Comparison of ENCODE assay signal across 1 cellular context in genomic region chr10:109893371-109893770, GRCh38.
TF ChIP-seq lines count a peak whose summit lies in the region.

No MANE protein-coding gene starts in this region.

TF ChIP-seq in WTC11, 78 proteins besides CTCF, POLR2A, EP300 and RAD21 (continued from another document):
- no peak for TF ChIP-seq TEAD4 (CRISPR knock-in tag; IDR thresholded peaks at IDR 0.05)
- TF ChIP-seq FOXK1 (CRISPR knock-in tag; IDR thresholded peaks at IDR 0.05): no peak
- no peak for TF ChIP-seq FOXP1 (CRISPR knock-in tag; IDR thresholded peaks at IDR 0.05; ENCODE audit: borderline replicate concordance)
- TF ChIP-seq, protein P1, sequence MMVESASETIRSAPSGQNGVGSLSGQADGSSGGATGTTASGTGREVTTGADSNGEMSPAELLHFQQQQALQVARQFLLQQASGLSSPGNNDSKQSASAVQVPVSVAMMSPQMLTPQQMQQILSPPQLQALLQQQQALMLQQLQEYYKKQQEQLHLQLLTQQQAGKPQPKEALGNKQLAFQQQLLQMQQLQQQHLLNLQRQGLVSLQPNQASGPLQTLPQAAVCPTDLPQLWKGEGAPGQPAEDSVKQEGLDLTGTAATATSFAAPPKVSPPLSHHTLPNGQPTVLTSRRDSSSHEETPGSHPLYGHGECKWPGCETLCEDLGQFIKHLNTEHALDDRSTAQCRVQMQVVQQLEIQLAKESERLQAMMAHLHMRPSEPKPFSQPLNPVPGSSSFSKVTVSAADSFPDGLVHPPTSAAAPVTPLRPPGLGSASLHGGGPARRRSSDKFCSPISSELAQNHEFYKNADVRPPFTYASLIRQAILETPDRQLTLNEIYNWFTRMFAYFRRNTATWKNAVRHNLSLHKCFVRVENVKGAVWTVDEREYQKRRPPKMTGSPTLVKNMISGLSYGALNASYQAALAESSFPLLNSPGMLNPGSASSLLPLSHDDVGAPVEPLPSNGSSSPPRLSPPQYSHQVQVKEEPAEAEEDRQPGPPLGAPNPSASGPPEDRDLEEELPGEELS (CRISPR knock-in tag; IDR thresholded peaks at IDR 0.05): no peak
- TF ChIP-seq, protein P2, sequence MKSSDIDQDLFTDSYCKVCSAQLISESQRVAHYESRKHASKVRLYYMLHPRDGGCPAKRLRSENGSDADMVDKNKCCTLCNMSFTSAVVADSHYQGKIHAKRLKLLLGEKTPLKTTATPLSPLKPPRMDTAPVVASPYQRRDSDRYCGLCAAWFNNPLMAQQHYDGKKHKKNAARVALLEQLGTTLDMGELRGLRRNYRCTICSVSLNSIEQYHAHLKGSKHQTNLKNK (CRISPR knock-in tag; IDR thresholded peaks at IDR 0.05): no peak
- TF ChIP-seq, protein P3, sequence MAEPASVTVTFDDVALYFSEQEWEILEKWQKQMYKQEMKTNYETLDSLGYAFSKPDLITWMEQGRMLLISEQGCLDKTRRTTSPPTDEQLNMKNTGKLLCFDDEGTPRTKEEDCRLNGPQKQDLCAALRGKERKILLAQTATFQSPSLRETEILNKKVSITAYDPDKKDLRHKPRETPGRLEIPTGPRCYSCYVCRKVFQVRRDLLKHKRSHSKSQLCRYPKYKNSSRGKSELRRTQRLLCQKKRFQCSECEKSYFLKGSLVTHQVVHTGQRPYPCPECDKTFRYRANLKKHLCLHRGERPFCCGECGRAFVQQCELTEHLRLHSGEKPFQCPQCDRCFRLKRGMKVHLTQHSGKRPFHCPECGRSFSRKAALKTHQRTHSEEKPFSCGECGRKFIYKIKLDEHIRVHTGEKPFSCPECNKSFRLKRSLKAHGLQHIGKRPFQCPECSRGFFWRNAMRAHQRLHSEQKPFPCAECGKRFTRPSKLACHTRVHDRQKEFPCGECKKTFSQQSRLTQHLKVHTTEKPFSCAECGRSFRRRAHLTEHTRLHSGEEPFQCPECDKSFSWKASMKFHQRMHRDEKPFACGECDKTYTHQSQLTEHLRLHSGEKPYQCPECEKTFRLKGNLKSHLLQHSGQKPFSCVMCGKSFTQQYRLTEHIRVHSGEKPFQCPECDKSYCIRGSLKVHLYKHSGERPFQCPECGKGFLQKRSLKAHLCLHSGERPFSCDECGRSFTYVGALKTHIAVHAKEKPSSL (CRISPR knock-in tag; conservative IDR thresholded peaks at IDR 0.05): no peak
- no peak for TF ChIP-seq MYBL2 (CRISPR knock-in tag; IDR thresholded peaks at IDR 0.05)
